Comparison of ENCODE assay signal across 8 cellular contexts in the genomic region with DNA sequence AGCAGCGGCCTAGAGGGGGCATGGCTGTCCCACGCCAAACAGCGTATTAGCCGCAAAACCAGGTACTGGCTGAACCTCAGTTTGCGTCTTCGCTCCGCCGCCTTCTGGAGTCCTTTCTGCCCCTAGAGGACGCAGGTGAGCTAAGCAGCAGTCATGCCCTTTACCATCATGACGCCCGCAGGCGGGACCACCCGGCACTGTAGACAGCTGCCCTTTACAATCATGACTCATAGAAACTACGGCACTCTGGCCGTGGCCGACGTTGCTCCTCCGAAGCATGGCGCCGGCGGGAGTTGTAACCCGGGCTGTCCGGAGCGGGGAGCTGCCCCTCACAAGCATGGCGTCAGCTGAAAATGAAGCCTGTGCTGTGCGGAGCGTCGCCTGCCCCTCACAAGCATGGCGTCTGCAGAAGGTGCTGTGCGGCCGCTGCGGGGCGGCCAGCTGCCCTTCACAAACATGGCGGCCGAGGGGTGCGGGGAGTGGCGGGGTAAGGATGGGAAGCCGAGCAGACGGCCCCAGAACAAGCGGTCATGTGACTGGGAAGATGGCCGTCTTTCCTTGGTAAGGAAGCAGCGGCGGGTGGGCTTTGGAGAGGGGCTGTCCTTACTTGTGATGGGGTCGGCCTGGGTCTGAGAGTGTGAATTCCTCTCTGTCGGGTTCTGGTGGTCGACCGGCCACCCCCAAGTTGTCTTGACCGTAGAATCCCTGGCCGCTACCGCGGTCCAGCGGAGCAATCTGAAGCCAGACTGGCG. TPM values are rescaled to one million over a fixed set of nuclear protein-coding genes. Genes with fewer than 3 reads are reported as not detected.
DNase-seq lines count a peak whose midpoint lies in the region; ATAC-seq and TF ChIP-seq lines count a peak whose summit lies in the region.

A gene with protein sequence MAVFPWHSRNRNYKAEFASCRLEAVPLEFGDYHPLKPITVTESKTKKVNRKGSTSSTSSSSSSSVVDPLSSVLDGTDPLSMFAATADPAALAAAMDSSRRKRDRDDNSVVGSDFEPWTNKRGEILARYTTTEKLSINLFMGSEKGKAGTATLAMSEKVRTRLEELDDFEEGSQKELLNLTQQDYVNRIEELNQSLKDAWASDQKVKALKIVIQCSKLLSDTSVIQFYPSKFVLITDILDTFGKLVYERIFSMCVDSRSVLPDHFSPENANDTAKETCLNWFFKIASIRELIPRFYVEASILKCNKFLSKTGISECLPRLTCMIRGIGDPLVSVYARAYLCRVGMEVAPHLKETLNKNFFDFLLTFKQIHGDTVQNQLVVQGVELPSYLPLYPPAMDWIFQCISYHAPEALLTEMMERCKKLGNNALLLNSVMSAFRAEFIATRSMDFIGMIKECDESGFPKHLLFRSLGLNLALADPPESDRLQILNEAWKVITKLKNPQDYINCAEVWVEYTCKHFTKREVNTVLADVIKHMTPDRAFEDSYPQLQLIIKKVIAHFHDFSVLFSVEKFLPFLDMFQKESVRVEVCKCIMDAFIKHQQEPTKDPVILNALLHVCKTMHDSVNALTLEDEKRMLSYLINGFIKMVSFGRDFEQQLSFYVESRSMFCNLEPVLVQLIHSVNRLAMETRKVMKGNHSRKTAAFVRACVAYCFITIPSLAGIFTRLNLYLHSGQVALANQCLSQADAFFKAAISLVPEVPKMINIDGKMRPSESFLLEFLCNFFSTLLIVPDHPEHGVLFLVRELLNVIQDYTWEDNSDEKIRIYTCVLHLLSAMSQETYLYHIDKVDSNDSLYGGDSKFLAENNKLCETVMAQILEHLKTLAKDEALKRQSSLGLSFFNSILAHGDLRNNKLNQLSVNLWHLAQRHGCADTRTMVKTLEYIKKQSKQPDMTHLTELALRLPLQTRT (plus strand): TSS at position 518 of the 752 bp plus-strand sequence. CDS start 27 bp downstream, at position 545.

- H3K4me3 ChIP-seq in GM12875 (ENCODE audit: low read depth, low read length) = peak within 1 kb of the TSS; percentile 83
- peak within 1 kb of the TSS; percentile 64 to 90 (median 80) for H3K4me3 ChIP-seq in adrenal gland

- no peaks in the 10 kb centered on the region for H3K9me3 ChIP-seq in adrenal gland (replicated peaks in 1 of 3)

- H3K4me3 Mint-ChIP-seq in type B pancreatic cell = peak within 1 kb of the TSS; percentile 93

- intact Hi-C loops in adrenal gland (cut with DNase I) (no loop called here), cardiac septum (cut with DNase I) (loop anchor here (2.0 kb wide), 1 partner anchor 31 kb away; no protein-coding TSS in a partner anchor)

- peaks cover 0 to 5% of the 10 kb centered on the region in 2 donors for H3K36me3 ChIP-seq in adrenal gland (replicated peaks in 1 of 2)

- H3K27ac ChIP-seq in adrenal gland = peak within 1 kb of the TSS; percentile 81 to 95 (median 90)

- no peaks in the 10 kb centered on the region for H3K9me3 Mint-ChIP-seq in type B pancreatic cell

- WGBS in adrenal gland, 4 donors = 0 to 1% (median 1%) methylated on average over 23 to 53 of the region's 53 CpGs

- peaks cover 4 to 7% of the 10 kb centered on the region in 2 donors for H3K4me1 ChIP-seq in adrenal gland (replicated peaks in 1 of 2)

- H3K36me3 Mint-ChIP-seq in type B pancreatic cell = peaks cover 3% of the 10 kb centered on the region

- no peaks in the 10 kb centered on the region for H3K27me3 Mint-ChIP-seq in type B pancreatic cell

- TF ChIP-seq POLR2A in adrenal gland (IDR thresholded peaks at IDR 0.05) = peak in 1 of 2 donors; percentile 66

- peak; percentile 98 for ATAC-seq in HG02798 (IDR thresholded peaks at IDR 0.05; ENCODE audit: poor library complexity, unreplicated experiment)

- H3K4me1 Mint-ChIP-seq in type B pancreatic cell (ENCODE audit: unreplicated experiment) = peaks cover 13% of the 10 kb centered on the region

- TF ChIP-seq CTCF in GM12875 (IDR thresholded peaks at IDR 0.05; ENCODE audit: borderline replicate concordance, insufficient read depth, low read depth, low read length) = peak; percentile 82
- TF ChIP-seq CTCF in adrenal gland (IDR thresholded peaks at IDR 0.05) = peak in 5 of 6 experiments; percentile 66 to 76 (median 69)
- peak; percentile 78 for TF ChIP-seq CTCF in type B pancreatic cell (conservative IDR thresholded peaks at IDR 0.05)

- H3K27ac Mint-ChIP-seq in type B pancreatic cell = peak within 1 kb of the TSS; percentile 95

- H3K27me3 ChIP-seq in adrenal gland = no peaks in the 10 kb centered on the region

- DNase-seq in NCI-H1436 (lab: John Stamatoyannopoulos, UW) (peak; percentile 95), T-helper 1 cell (peak; percentile 90 to 97 (median 94)), adrenal gland (peak; percentile 98 to 99 (median 98)), cardiac septum (ENCODE audit: low spot score) (peak; percentile 99), pons (ENCODE audit: low spot score) (peak; percentile 96), type B pancreatic cell (ENCODE audit: extremely low spot score, unreplicated experiment) (peak; percentile 99)

RNA-seq across cellular contexts. Expression of the gene that starts here (rescaled TPM):
- total RNA-seq in adrenal gland = 10 to 100 TPM; 59.0 to 96.7 (median 69.5) TPM
- 10 to 100 TPM; 50.8 to 72.4 (median 68.3) TPM for polyA plus RNA-seq in adrenal gland
- 30.1 TPM for total RNA-seq in cardiac septum
- total RNA-seq in type B pancreatic cell (ENCODE audit: low replicate concordance) = 59.1 and 62.0 TPM in 2 replicates

Comparison
In these comparisons a context has a peak if more than half of its experiments do, and no peak if none do; other contexts are left out.
1. Peak in every context shown above with its lines: DNase-seq, ATAC-seq, H3K4me3 ChIP-seq and H3K27ac ChIP-seq.